12 cellular contexts compared by ENCODE assay signal in genomic region chr3:192422998-192423349, GRCh38.
DNase-seq lines count a peak whose midpoint lies in the region; ATAC-seq, FAIRE-seq and TF ChIP-seq lines count a peak whose summit lies in the region.
"Had no signal": no experiment of that assay in that cellular context is flagged by ENCODE, and none has a peak within 500 bp of the region (broad histone marks: within the 10 kb centered on the region; RNA-seq: fewer than 3 reads in every experiment).

No MANE protein-coding gene starts in this region.

- no peaks in the 10 kb centered on the region for H3K9me3 Mint-ChIP-seq in type B pancreatic cell
- H3K9me3 Mint-ChIP-seq: CD4-positive, alpha-beta T cell; memory B cell had no signal

- no peak for DNase-seq in heart right ventricle
- no peak for DNase-seq in Right ventricle myocardium inferior (ENCODE audit: missing footprints)
- peak; percentile 35 for DNase-seq in NCI-H226
- DNase-seq in type B pancreatic cell (ENCODE audit: extremely low spot score, unreplicated experiment), result no peak
- no peak for DNase-seq in left lobe of liver (ENCODE audit: low spot score)
- DNase-seq: CD4-positive, alpha-beta T cell; stimulated activated CD4-positive, alpha-beta T cell treated with anti-CD3 and anti-CD28 coated beads, Interleukin-2, amount 100 ng/mL, for 24 hours; transverse colon had no signal

- H3K4me1 ChIP-seq in heart right ventricle, result peaks cover 0 to 4% (median 0%) of the 10 kb centered on the region in 9 donors
- H3K4me1 ChIP-seq: transverse colon had no signal

- H3K36me3 Mint-ChIP-seq in type B pancreatic cell, result no peaks in the 10 kb centered on the region
- H3K36me3 Mint-ChIP-seq: memory B cell had no signal

- intact Hi-C loops in heart right ventricle (cut with DNase I), result loop anchor here in 4 of 10 donors (5.0 to 10.0 kb wide), 3 partner anchors 236 to 291 kb away; no protein-coding TSS in a partner anchor
- intact Hi-C loops in Right ventricle myocardium inferior (cut with DNase I), result no loop called here

- H3K4me3 Mint-ChIP-seq in type B pancreatic cell, result no peak overlapping the region
- H3K4me3 Mint-ChIP-seq: CD4-positive, alpha-beta T cell; memory B cell had no signal

- no peak overlapping the region for H3K4me3 ChIP-seq in heart right ventricle
- H3K4me3 ChIP-seq: transverse colon had no signal

- ATAC-seq in heart right ventricle (no peak), Right ventricle myocardium inferior (no peak), GM21390 (IDR thresholded peaks at IDR 0.05; ENCODE audit: unreplicated experiment) (no peak), HG03159 (IDR thresholded peaks at IDR 0.05; ENCODE audit: unreplicated experiment) (no peak), left lobe of liver (no peak)

- H3K27me3 ChIP-seq in heart right ventricle, result no peaks in the 10 kb centered on the region
- H3K27me3 ChIP-seq: transverse colon had no signal

- H3K36me3 ChIP-seq in heart right ventricle, result no peaks in the 10 kb centered on the region
- H3K36me3 ChIP-seq: transverse colon had no signal

- H3K9me3 ChIP-seq in heart right ventricle, result no peaks in the 10 kb centered on the region
- H3K9me3 ChIP-seq: transverse colon had no signal

- H3K27ac Mint-ChIP-seq in type B pancreatic cell, result no peak overlapping the region
- H3K27ac Mint-ChIP-seq: CD4-positive, alpha-beta T cell; memory B cell had no signal

- peaks cover 1% of the 10 kb centered on the region for H3K4me1 Mint-ChIP-seq in type B pancreatic cell (ENCODE audit: unreplicated experiment)
- H3K4me1 Mint-ChIP-seq: memory B cell had no signal

- H3K27me3 Mint-ChIP-seq in type B pancreatic cell, result peaks cover 55% of the 10 kb centered on the region

- TF ChIP-seq CTCF in heart right ventricle (IDR thresholded peaks at IDR 0.05) (peak in 8 of 9 donors; percentile 11 to 63 (median 32)), type B pancreatic cell (conservative IDR thresholded peaks at IDR 0.05) (peak; percentile 63)

- no peak overlapping the region for H3K27ac ChIP-seq in heart right ventricle
- H3K27ac ChIP-seq: transverse colon had no signal

- 84 to 86% methylated on average over 2 of the region's 2 CpGs for WGBS in heart right ventricle, 2 donors

- FAIRE-seq in endometrium (lab: Jason Lieb, UNC), result peak; percentile 15
